ENCODE assay signal across 1 cellular context in the genomic region with DNA sequence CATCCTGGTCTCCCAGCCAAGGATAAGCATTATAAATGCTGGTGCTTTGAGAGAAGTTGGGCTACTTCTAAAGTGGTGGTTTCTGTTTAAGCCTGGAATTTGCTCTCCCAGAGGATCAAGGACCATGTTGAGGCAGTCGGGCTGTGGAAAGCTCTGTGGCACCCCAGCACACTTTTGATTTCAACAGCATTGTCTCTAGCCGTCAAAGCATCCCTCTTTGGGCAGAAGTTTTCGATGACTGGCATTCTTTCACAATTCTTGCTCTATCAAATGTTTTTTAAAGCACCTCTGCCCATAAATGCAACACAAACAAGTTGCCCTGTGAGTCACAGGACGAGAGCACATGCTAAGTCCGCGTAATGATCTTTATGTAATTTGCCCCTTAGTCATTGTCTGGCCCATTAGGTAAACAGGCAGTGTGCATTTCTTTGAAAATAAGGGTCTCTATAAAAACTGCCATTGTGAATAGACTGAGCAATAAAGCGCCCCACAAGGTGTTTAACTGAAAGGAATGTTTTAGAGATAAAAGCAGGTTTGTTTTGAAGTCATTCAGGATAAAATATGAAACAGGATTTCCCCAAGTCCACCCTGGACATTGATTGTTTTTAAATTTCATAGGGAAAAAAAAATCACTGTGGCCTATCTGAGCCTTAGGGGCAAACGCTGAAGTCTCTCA.
TF ChIP-seq lines count a peak whose summit lies in the region.

No MANE protein-coding gene starts in this region.

TF ChIP-seq in HepG2, 621 proteins besides CTCF, POLR2A, EP300 and RAD21 (continued from another document and continues in another):
- TF ChIP-seq MLX (CRISPR knock-in tag; IDR thresholded peaks at IDR 0.05) (peak; percentile 66; the same call in 1 of the 2 replicates), KLF16 (CRISPR knock-in tag; IDR thresholded peaks at IDR 0.05) (peak in 1 of 2 experiments; percentile 82; a peak in 2 of 4 replicates), HMG20A (CRISPR knock-in tag; IDR thresholded peaks at IDR 0.05; ENCODE audit: borderline replicate concordance) (peak; percentile 83), CBX5 (CRISPR knock-in tag; IDR thresholded peaks at IDR 0.05; ENCODE audit: borderline replicate concordance) (peak; percentile 79; the same call in 1 of the 2 replicates), MAF1 (CRISPR knock-in tag; IDR thresholded peaks at IDR 0.05; ENCODE audit: borderline replicate concordance) (no peak), KLF11 (CRISPR knock-in tag; IDR thresholded peaks at IDR 0.05) (0 out of 2 replicates have a peak, but pooled peaks have one; percentile 54), FOXJ3 (CRISPR knock-in tag; IDR thresholded peaks at IDR 0.05; ENCODE audit: borderline replicate concordance) (peak; percentile 19; the same call in 1 of the 2 replicates), POGK (CRISPR knock-in tag; conservative IDR thresholded peaks at IDR 0.05) (0 out of 2 replicates have a peak, but pooled peaks have one; percentile 58), GATAD2A (CRISPR knock-in tag; IDR thresholded peaks at IDR 0.05) (peak; percentile 92), ISL2 (CRISPR knock-in tag; IDR thresholded peaks at IDR 0.05) (peak; percentile 58), KLF9 (CRISPR knock-in tag; IDR thresholded peaks at IDR 0.05; ENCODE audit: low read depth) (0 out of 2 replicates have a peak, but pooled peaks have one; percentile 52), ZNF552 (CRISPR knock-in tag; IDR thresholded peaks at IDR 0.05; ENCODE audit: borderline replicate concordance) (no peak), ZSCAN29 (CRISPR knock-in tag; conservative IDR thresholded peaks at IDR 0.05) (peak; percentile 6; the same call in 1 of the 2 replicates), RXRB (CRISPR knock-in tag; IDR thresholded peaks at IDR 0.05; ENCODE audit: borderline replicate concordance) (peak; percentile 56; the same call in 1 of the 2 replicates), FOXP4 (CRISPR knock-in tag; IDR thresholded peaks at IDR 0.05) (peak; percentile 88), IRF2 (CRISPR knock-in tag; IDR thresholded peaks at IDR 0.05) (peak; percentile 29; the same call in 1 of the 2 replicates), NKX3-1 (CRISPR knock-in tag; IDR thresholded peaks at IDR 0.05) (no peak), ZNF614 (CRISPR knock-in tag; IDR thresholded peaks at IDR 0.05; ENCODE audit: borderline replicate concordance) (peak; percentile 25; the same call in 1 of the 2 replicates), ZNF878 (CRISPR knock-in tag; IDR thresholded peaks at IDR 0.05) (no peak), NR2F6 (IDR thresholded peaks at IDR 0.05) (0 out of 2 replicates have a peak, but pooled peaks have one; percentile 9), NR2F6 (CRISPR knock-in tag; IDR thresholded peaks at IDR 0.05) (peak; percentile 60), ZEB1 (IDR thresholded peaks at IDR 0.05; ENCODE audit: insufficient replicate concordance, low read depth) (peak; percentile 70), ZNF605 (CRISPR knock-in tag; IDR thresholded peaks at IDR 0.05) (peak; percentile 57; the same call in 1 of the 2 replicates), ZNF510 (CRISPR knock-in tag; IDR thresholded peaks at IDR 0.05; ENCODE audit: low read depth) (peak; percentile 33; the same call in 1 of the 2 replicates), FOXA1 (IDR thresholded peaks at IDR 0.05) (peak; percentile 55; the same call in 1 of the 2 replicates), FOXA1 (CRISPR knock-in tag; IDR thresholded peaks at IDR 0.05) (peak; percentile 88), MXI1 (IDR thresholded peaks at IDR 0.05; ENCODE audit: borderline replicate concordance, low read depth, low read length) (peak; percentile 22; the same call in 1 of the 3 replicates), ZBTB49 (CRISPR knock-in tag; IDR thresholded peaks at IDR 0.05; ENCODE audit: borderline replicate concordance) (no peak), ZSCAN25 (CRISPR knock-in tag; IDR thresholded peaks at IDR 0.05) (peak; percentile 37), FOSL1 (CRISPR knock-in tag; IDR thresholded peaks at IDR 0.05; ENCODE audit: borderline replicate concordance) (peak; percentile 72; the same call in 1 of the 2 replicates), ZNF644 (CRISPR knock-in tag; IDR thresholded peaks at IDR 0.05; ENCODE audit: low read depth) (peak; percentile 14; the same call in 1 of the 2 replicates), CBX2 (IDR thresholded peaks at IDR 0.05; ENCODE audit: low read depth, low read length) (no peak), CBX2 (CRISPR knock-in tag; IDR thresholded peaks at IDR 0.05; ENCODE audit: low read depth) (no peak), NFIC (IDR thresholded peaks at IDR 0.05; ENCODE audit: low read length) (peak; percentile 84), MED8 (CRISPR knock-in tag; IDR thresholded peaks at IDR 0.05; ENCODE audit: insufficient replicate concordance) (peak; percentile 77), SRY (CRISPR knock-in tag; IDR thresholded peaks at IDR 0.05) (no peak), ZBTB33 (CRISPR knock-in tag; IDR thresholded peaks at IDR 0.05) (peak; percentile 49; the same call in 1 of the 2 replicates), MAX (IDR thresholded peaks at IDR 0.05) (peak; percentile 85), EHMT2 (IDR thresholded peaks at IDR 0.05; ENCODE audit: borderline replicate concordance, low read depth, low read length) (0 out of 2 replicates have a peak, but pooled peaks have one; percentile 17), GATA4 (IDR thresholded peaks at IDR 0.05; ENCODE audit: borderline replicate concordance, low read depth) (peak; percentile 59; the same call in 1 of the 2 replicates), ZNF883 (CRISPR knock-in tag; IDR thresholded peaks at IDR 0.05; ENCODE audit: not compliant biosample characterization) (peak; percentile 24)
- TF ChIP-seq, protein P1, sequence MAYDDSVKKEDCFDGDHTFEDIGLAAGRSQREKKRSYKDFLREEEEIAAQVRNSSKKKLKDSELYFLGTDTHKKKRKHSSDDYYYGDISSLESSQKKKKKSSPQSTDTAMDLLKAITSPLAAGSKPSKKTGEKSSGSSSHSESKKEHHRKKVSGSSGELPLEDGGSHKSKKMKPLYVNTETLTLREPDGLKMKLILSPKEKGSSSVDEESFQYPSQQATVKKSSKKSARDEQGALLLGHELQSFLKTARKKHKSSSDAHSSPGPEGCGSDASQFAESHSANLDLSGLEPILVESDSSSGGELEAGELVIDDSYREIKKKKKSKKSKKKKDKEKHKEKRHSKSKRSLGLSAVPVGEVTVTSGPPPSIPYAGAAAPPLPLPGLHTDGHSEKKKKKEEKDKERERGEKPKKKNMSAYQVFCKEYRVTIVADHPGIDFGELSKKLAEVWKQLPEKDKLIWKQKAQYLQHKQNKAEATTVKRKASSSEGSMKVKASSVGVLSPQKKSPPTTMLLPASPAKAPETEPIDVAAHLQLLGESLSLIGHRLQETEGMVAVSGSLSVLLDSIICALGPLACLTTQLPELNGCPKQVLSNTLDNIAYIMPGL (CRISPR knock-in tag; IDR thresholded peaks at IDR 0.05; ENCODE audit: borderline replicate concordance in 1 of 2, low read depth in 1 of 2) = peak; percentile 53 to 58; a peak in 1 of 4 replicates
- TF ChIP-seq, protein P2, sequence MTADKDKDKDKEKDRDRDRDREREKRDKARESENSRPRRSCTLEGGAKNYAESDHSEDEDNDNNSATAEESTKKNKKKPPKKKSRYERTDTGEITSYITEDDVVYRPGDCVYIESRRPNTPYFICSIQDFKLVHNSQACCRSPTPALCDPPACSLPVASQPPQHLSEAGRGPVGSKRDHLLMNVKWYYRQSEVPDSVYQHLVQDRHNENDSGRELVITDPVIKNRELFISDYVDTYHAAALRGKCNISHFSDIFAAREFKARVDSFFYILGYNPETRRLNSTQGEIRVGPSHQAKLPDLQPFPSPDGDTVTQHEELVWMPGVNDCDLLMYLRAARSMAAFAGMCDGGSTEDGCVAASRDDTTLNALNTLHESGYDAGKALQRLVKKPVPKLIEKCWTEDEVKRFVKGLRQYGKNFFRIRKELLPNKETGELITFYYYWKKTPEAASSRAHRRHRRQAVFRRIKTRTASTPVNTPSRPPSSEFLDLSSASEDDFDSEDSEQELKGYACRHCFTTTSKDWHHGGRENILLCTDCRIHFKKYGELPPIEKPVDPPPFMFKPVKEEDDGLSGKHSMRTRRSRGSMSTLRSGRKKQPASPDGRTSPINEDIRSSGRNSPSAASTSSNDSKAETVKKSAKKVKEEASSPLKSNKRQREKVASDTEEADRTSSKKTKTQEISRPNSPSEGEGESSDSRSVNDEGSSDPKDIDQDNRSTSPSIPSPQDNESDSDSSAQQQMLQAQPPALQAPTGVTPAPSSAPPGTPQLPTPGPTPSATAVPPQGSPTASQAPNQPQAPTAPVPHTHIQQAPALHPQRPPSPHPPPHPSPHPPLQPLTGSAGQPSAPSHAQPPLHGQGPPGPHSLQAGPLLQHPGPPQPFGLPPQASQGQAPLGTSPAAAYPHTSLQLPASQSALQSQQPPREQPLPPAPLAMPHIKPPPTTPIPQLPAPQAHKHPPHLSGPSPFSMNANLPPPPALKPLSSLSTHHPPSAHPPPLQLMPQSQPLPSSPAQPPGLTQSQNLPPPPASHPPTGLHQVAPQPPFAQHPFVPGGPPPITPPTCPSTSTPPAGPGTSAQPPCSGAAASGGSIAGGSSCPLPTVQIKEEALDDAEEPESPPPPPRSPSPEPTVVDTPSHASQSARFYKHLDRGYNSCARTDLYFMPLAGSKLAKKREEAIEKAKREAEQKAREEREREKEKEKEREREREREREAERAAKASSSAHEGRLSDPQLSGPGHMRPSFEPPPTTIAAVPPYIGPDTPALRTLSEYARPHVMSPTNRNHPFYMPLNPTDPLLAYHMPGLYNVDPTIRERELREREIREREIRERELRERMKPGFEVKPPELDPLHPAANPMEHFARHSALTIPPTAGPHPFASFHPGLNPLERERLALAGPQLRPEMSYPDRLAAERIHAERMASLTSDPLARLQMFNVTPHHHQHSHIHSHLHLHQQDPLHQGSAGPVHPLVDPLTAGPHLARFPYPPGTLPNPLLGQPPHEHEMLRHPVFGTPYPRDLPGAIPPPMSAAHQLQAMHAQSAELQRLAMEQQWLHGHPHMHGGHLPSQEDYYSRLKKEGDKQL (CRISPR knock-in tag; IDR thresholded peaks at IDR 0.05; ENCODE audit: low read depth) = peak; percentile 17; the same call in 1 of the 2 replicates
